Comparison of ENCODE assay signal across 23 cellular contexts in the genomic region with DNA sequence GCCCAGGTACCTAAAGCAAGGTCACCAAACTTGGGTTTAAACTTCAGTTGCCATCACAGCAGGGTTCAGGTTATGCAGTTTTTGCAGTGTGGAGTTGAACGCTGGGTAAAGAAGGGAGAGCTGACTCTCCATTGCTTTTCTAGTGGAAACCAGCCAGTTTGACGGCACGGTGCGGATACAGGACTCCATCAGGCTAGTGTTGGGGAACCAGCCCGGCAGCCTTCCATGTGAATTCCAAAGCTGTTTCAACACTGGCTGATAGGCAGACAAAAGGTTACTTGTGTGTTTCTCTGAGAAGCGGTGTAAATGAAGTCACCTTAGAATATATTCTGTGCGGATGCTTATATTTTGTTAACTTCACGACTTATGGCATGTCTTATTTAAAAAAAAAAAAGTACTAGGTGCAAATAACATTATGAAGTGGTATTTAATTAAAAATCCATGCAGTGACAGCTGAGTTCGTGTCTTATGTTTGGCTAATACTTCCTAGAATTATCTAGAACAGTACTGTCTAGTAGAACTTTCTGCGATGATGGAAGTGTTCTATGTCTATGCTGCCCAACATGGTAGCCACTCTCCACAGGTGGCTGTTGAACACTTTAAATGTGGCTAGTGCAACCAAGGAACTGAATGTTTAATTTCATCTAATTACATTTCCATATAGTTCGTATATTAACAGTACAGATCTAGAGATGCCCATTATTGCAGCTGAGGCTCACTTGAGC.
"Had no signal": no experiment of that assay in that cellular context is flagged by ENCODE, and none has a peak within 500 bp of the region (broad histone marks: within the 10 kb centered on the region; RNA-seq: fewer than 3 reads in every experiment).

No MANE protein-coding gene starts in this region.

- H3K4me1 ChIP-seq: gastroesophageal sphincter, tibial nerve, vagina had no signal

- H3K9me3 ChIP-seq: gastroesophageal sphincter, vagina had no signal

- H3K27me3 ChIP-seq: gastroesophageal sphincter, tibial nerve, vagina had no signal

- H3K4me3 ChIP-seq: coronary artery, gastroesophageal sphincter, tibial nerve, vagina had no signal

- H3K9me3 Mint-ChIP-seq: activated B cell treated with CpG ODN at 0.5 μM for 24 hours; activated naive CD8-positive, alpha-beta T cell treated with anti-CD3 and anti-CD28 coated beads for 36 hours; activated T-cell treated with anti-CD3 and anti-CD28 coated beads, Interleukin-2, amount 50 U/mL, for 24 hours; activated T-helper 17 cell treated with anti-CD3 and anti-CD28 coated beads, Interleukin-2, amount 50 U/mL, for 72 hours; memory B cell had no signal

- ATAC-seq: activated CD4-positive, alpha-beta T cell treated with anti-CD3 and anti-CD28 coated beads for 36 hours; activated T-helper 17 cell treated with anti-CD3 and anti-CD28 coated beads, Interleukin-2, amount 50 U/mL, for 72 hours; gastroesophageal sphincter; left cardiac atrium; stimulated activated naive CD8-positive, alpha-beta T cell treated with anti-CD3 and anti-CD28 coated beads, Interleukin-15, Interleukin-2, amounts not matched to agents 100 U/mL and 50 U/mL, for 24 hours had no signal

- H3K4me1 Mint-ChIP-seq: activated B cell treated with CpG ODN at 0.5 μM for 24 hours; activated T-helper 17 cell treated with anti-CD3 and anti-CD28 coated beads, Interleukin-2, amount 50 U/mL, for 72 hours had no signal

- H3K27ac Mint-ChIP-seq: activated CD4-positive, alpha-beta T cell treated with anti-CD3 and anti-CD28 coated beads for 36 hours; activated naive CD8-positive, alpha-beta T cell treated with anti-CD3 and anti-CD28 coated beads for 36 hours; activated T-cell treated with anti-CD3 and anti-CD28 coated beads, Interleukin-2, amount 50 U/mL, for 24 hours; memory B cell had no signal

- H3K4me3 Mint-ChIP-seq: activated B cell treated with CpG ODN at 0.5 μM for 24 hours; activated CD4-positive, alpha-beta T cell treated with anti-CD3 and anti-CD28 coated beads for 36 hours; activated naive CD8-positive, alpha-beta T cell treated with anti-CD3 and anti-CD28 coated beads for 36 hours; activated T-cell treated with anti-CD3 and anti-CD28 coated beads, Interleukin-2, amount 50 U/mL, for 24 hours; activated T-helper 17 cell treated with anti-CD3 and anti-CD28 coated beads, Interleukin-2, amount 50 U/mL, for 72 hours; memory B cell had no signal

- FAIRE-seq: islet of Langerhans had no signal

- DNase-seq: activated B cell treated with CpG ODN at 0.5 μM for 24 hours; activated CD4-positive, alpha-beta T cell treated with anti-CD3 and anti-CD28 coated beads for 36 hours; activated CD4-positive, alpha-beta T cell treated with anti-CD3 and anti-CD28 coated beads, Interleukin-2, amount 50 U/mL, for 4 hours; activated CD8-positive, alpha-beta memory T cell treated with anti-CD3 and anti-CD28 coated beads for 24 hours; activated CD8-positive, alpha-beta memory T cell treated with anti-CD3 and anti-CD28 coated beads, Interleukin-2, amount 50 U/mL, for 4 hours; activated naive CD8-positive, alpha-beta T cell treated with anti-CD3 and anti-CD28 coated beads for 36 hours; activated T-cell treated with anti-CD3 and anti-CD28 coated beads, Interleukin-2, amount 50 U/mL, for 24 hours; amniotic stem cell; cerebellar nuclear complex; left cardiac atrium; occipital lobe; posterior cingulate gyrus; stimulated activated CD4-positive, alpha-beta T cell treated with anti-CD3 and anti-CD28 coated beads, Interleukin-4, amount 100 ng/mL, for 4 hours; stimulated activated naive CD8-positive, alpha-beta T cell treated with anti-CD3 and anti-CD28 coated beads, Interleukin-15, Interleukin-2, amounts not matched to agents 100 U/mL and 50 U/mL, for 24 hours; T-helper 1 cell had no signal

- H3K27ac ChIP-seq: coronary artery, epithelial cell of prostate, gastroesophageal sphincter, tibial nerve, vagina had no signal

- H3K27me3 Mint-ChIP-seq: activated B cell treated with CpG ODN at 0.5 μM for 24 hours; activated CD4-positive, alpha-beta T cell treated with anti-CD3 and anti-CD28 coated beads for 36 hours; activated naive CD8-positive, alpha-beta T cell treated with anti-CD3 and anti-CD28 coated beads for 36 hours; activated T-cell treated with anti-CD3 and anti-CD28 coated beads, Interleukin-2, amount 50 U/mL, for 24 hours; activated T-helper 17 cell treated with anti-CD3 and anti-CD28 coated beads, Interleukin-2, amount 50 U/mL, for 72 hours; memory B cell had no signal
